In the genomic region with DNA sequence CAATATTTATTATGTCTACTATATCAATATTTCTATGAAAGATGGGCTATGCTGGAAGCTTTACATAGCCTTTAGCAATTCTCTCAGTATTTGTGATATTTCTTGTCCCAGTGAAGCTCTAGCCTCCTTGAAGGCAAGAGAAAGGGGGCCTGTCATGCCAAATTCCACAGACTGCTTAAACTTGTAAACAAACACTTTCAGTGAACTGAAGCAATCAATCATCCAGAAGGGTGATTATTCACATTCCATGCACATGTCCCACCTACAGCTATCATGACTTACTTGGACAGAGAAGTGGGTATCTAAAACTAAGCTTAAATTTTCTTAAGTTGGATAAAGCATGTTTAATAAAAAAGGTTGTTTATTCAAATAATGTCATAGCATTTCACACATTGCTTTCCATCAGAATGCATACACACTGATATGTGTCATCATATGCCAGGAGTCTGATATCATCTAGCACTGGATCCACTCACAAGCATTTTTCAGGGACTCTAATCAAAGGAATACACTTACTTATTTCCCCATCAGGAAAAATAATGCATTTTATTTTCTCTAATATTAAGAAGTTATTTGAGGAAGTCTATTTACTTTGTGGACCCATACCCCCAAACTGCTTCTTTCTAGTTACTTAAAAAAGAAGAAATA, we compare ENCODE assay signal across 17 cellular contexts. TPM values are rescaled to one million over a fixed set of nuclear protein-coding genes. Genes with fewer than 3 reads are reported as not detected.
DNase-seq lines count a peak whose midpoint lies in the region; ATAC-seq, FAIRE-seq and TF ChIP-seq lines count a peak whose summit lies in the region.
"Had no signal": no experiment of that assay in that cellular context is flagged by ENCODE, and none has a peak within 500 bp of the region (broad histone marks: within the 10 kb centered on the region; RNA-seq: fewer than 3 reads in every experiment).

No MANE protein-coding gene starts in this region.

- H3K27me3 ChIP-seq in WERI-Rb-1 (ENCODE audit: insufficient read depth, low read depth, severe bottlenecking) = no peaks in the 10 kb centered on the region
- H3K27me3 ChIP-seq in neural progenitor cell = peaks cover 17% of the 10 kb centered on the region
- H3K27me3 ChIP-seq: BLaER1, upper lobe of right lung had no signal

- ATAC-seq in HG02610 (IDR thresholded peaks at IDR 0.05; ENCODE audit: unreplicated experiment) (no peak), left ventricle myocardium superior (no peak)

- FAIRE-seq in GM12891 (lab: Jason Lieb, UNC) = no peak

- intact Hi-C loops in left ventricle myocardium superior (cut with micrococcal nuclease) = no loop called here

- peaks cover 14% of the 10 kb centered on the region for H3K4me1 Mint-ChIP-seq in neural progenitor cell

- DNase-seq in HEK293T (ENCODE audit: extremely low spot score) = no peak
- DNase-seq in WERI-Rb-1 = no peak
- DNase-seq in epithelial cell of esophagus (ENCODE audit: low read depth) = peak; percentile 45
- peak; percentile 12 for DNase-seq in neural progenitor cell (ENCODE audit: low spot score)
- no peak for DNase-seq in left ventricle myocardium superior
- no peak for DNase-seq in activated effector memory CD4-positive, alpha-beta T cell treated with Interleukin-2 at 50 U/mL for 16 hours
- no peak for DNase-seq in GM12891 (ENCODE audit: insufficient read length, low spot score)
- DNase-seq: activated CD8-positive, alpha-beta memory T cell treated with anti-CD3 and anti-CD28 coated beads for 24 hours; activated naive CD4-positive, alpha-beta T cell treated with anti-CD3 and anti-CD28 coated beads for 36 hours; DMS79 treated with DMSO at 0.1 percent for 48 hours; mucosa of descending colon; NCI-H1048; stimulated activated naive CD4-positive, alpha-beta T cell; upper lobe of right lung had no signal

- no peaks in the 10 kb centered on the region for H3F3A ChIP-seq in neural progenitor cell (ENCODE audit: low read depth)

- H3K9me3 Mint-ChIP-seq in neural progenitor cell = no peaks in the 10 kb centered on the region
- H3K9me3 Mint-ChIP-seq: activated naive CD4-positive, alpha-beta T cell treated with anti-CD3 and anti-CD28 coated beads for 36 hours had no signal

- H3K27me3 Mint-ChIP-seq in neural progenitor cell (ENCODE audit: insufficient read depth, low read depth) = peaks cover 4% of the 10 kb centered on the region

- POLR2A ChIA-PET in HEK293T (lab: Yijun Ruan, JAX) = no interaction called here

- no peaks in the 10 kb centered on the region for H3K4me1 ChIP-seq in neural progenitor cell
- H3K4me1 ChIP-seq: BLaER1, right atrium auricular region, upper lobe of right lung had no signal

- H3K4me2 ChIP-seq in neural progenitor cell = peak overlapping the region; percentile 76

- no peak overlapping the region for H3K27ac ChIP-seq in WERI-Rb-1
- H3K27ac ChIP-seq in neural progenitor cell = no peak overlapping the region
- H3K27ac ChIP-seq: BLaER1, right atrium auricular region, upper lobe of right lung had no signal

- H3K27ac Mint-ChIP-seq in neural progenitor cell = no peak overlapping the region
- H3K27ac Mint-ChIP-seq: activated naive CD4-positive, alpha-beta T cell treated with anti-CD3 and anti-CD28 coated beads for 36 hours had no signal

- H3K9me3 ChIP-seq in WERI-Rb-1 (ENCODE audit: severe bottlenecking) (no peaks in the 10 kb centered on the region), neural progenitor cell (ENCODE audit: low read depth) (no peaks in the 10 kb centered on the region)
- H3K9me3 ChIP-seq: BLaER1, mucosa of descending colon, right atrium auricular region, upper lobe of right lung had no signal

- no peak overlapping the region for H2AFZ ChIP-seq in neural progenitor cell (replicated peaks)

- H3K36me3 ChIP-seq in WERI-Rb-1 (no peaks in the 10 kb centered on the region), neural progenitor cell (no peaks in the 10 kb centered on the region)
- H3K36me3 ChIP-seq: BLaER1, right atrium auricular region, upper lobe of right lung had no signal

- TF ChIP-seq CTCF in WERI-Rb-1 (IDR thresholded peaks at IDR 0.05; ENCODE audit: low read depth, low read length) (no peak), epithelial cell of esophagus (IDR thresholded peaks at IDR 0.05; ENCODE audit: insufficient read depth, low read depth, low read length, missing control alignments) (no peak), neural progenitor cell (IDR thresholded peaks at IDR 0.05) (no peak)

- no peak for TF ChIP-seq POLR2A in GM12891 (IDR thresholded peaks at IDR 0.05; ENCODE audit: low read depth, low read length)

- peak overlapping the region; percentile 99 for H3K4me3 Mint-ChIP-seq in neural progenitor cell

- peak overlapping the region; percentile 98 for H3K4me3 ChIP-seq in WERI-Rb-1 (ENCODE audit: low read depth, low read length)
- H3K4me3 ChIP-seq in epithelial cell of esophagus (ENCODE audit: low read length) = no peak overlapping the region
- H3K4me3 ChIP-seq in neural progenitor cell = peak overlapping the region; percentile 85
- H3K4me3 ChIP-seq: mucosa of descending colon had no signal

- no peaks in the 10 kb centered on the region for H3K79me2 ChIP-seq in neural progenitor cell (ENCODE audit: low read depth)

- H3K9ac ChIP-seq in neural progenitor cell = no peak overlapping the region
- H3K9ac ChIP-seq: BLaER1 had no signal

- CTCF ChIA-PET in HEK293T (lab: Yijun Ruan, JAX) = interaction anchor here (0.5 to 0.6 kb wide), 3 partner anchors 408 to 1998 kb away, joined by 3 to 4 read pairs (median 3); no protein-coding TSS in a partner anchor

- H4K20me1 ChIP-seq in neural progenitor cell (ENCODE audit: low read depth) = no peaks in the 10 kb centered on the region
- H4K20me1 ChIP-seq: BLaER1 had no signal

- H3K36me3 Mint-ChIP-seq in neural progenitor cell = no peaks in the 10 kb centered on the region

TF ChIP-seq in HEK293T, 16 proteins besides CTCF, POLR2A, EP300 and RAD21:
- no peak for TF ChIP-seq NFRKB (IDR thresholded peaks at IDR 0.05)
- TF ChIP-seq, protein P1, sequence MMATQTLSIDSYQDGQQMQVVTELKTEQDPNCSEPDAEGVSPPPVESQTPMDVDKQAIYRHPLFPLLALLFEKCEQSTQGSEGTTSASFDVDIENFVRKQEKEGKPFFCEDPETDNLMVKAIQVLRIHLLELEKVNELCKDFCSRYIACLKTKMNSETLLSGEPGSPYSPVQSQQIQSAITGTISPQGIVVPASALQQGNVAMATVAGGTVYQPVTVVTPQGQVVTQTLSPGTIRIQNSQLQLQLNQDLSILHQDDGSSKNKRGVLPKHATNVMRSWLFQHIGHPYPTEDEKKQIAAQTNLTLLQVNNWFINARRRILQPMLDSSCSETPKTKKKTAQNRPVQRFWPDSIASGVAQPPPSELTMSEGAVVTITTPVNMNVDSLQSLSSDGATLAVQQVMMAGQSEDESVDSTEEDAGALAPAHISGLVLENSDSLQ (IDR thresholded peaks at IDR 0.05) = peak; percentile 63; the same call in 1 of the 2 replicates

TF ChIP-seq in GM12891, 5 proteins besides CTCF, POLR2A, EP300 and RAD21:
- no peak for TF ChIP-seq PAX5 (IDR thresholded peaks at IDR 0.05; ENCODE audit: insufficient read depth, low read length, severe bottlenecking)
- no peak for TF ChIP-seq TAF1 (IDR thresholded peaks at IDR 0.05; ENCODE audit: low read depth, low read length)
- no peak for TF ChIP-seq SPI1 (IDR thresholded peaks at IDR 0.05; ENCODE audit: low read depth, low read length)
- no peak for TF ChIP-seq POLR2AphosphoS5 (IDR thresholded peaks at IDR 0.05; ENCODE audit: low read depth, low read length)
- no peak for TF ChIP-seq POU2F2 (IDR thresholded peaks at IDR 0.05; ENCODE audit: low read depth, low read length)

RNA-seq across cellular contexts. Expression of a gene that starts 1.2 kb away (rescaled TPM):
- total RNA-seq in neural progenitor cell (ENCODE audit: low replicate concordance) (not detected in 2 replicates), left ventricle myocardium superior (not detected)
- not detected for polyA plus RNA-seq in GM12891 (2012; ENCODE audit: low read depth, missing spikeins)
- total RNA-seq: activated naive CD4-positive, alpha-beta T cell treated with anti-CD3 and anti-CD28 coated beads for 36 hours; right atrium auricular region had no signal

Comparison
In these comparisons a context has a peak if more than half of its experiments do, and no peak if none do; other contexts are left out.
1. DNase-seq: peak in epithelial cell of esophagus (single experiment) and neural progenitor cell (single experiment); none in HEK293T (single experiment), WERI-Rb-1 (single experiment), left ventricle myocardium superior (single experiment), activated effector memory CD4-positive, alpha-beta T cell treated with Interleukin-2 at 50 U/mL for 16 hours (single experiment) and GM12891 (single experiment).